ENCODE assay signal across 1 cellular context in the genomic region with DNA sequence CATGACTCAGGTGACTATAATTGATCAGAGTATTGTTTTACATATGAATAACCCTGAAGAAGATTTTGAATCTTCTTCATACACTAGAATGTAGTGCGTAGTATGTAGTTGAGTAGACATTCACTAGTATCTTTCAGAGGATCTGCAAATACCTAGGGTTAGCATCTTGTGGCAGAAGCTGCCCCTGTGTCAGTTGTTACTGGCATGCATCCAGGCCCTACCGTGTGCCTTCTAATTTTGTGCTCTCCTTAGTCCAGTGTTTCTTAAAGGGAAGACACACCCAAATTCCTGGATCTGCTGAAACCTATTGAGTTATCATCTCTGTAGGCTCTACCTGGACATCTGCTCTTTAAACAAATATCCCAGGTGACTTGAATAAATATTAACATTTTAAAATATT.
TF ChIP-seq lines count a peak whose summit lies in the region.

No MANE protein-coding gene starts in this region.

TF ChIP-seq in HepG2, 621 proteins besides CTCF, POLR2A, EP300 and RAD21 (continued from another document):
- TF ChIP-seq, protein P1, sequence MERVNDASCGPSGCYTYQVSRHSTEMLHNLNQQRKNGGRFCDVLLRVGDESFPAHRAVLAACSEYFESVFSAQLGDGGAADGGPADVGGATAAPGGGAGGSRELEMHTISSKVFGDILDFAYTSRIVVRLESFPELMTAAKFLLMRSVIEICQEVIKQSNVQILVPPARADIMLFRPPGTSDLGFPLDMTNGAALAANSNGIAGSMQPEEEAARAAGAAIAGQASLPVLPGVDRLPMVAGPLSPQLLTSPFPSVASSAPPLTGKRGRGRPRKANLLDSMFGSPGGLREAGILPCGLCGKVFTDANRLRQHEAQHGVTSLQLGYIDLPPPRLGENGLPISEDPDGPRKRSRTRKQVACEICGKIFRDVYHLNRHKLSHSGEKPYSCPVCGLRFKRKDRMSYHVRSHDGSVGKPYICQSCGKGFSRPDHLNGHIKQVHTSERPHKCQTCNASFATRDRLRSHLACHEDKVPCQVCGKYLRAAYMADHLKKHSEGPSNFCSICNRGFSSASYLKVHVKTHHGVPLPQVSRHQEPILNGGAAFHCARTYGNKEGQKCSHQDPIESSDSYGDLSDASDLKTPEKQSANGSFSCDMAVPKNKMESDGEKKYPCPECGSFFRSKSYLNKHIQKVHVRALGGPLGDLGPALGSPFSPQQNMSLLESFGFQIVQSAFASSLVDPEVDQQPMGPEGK (CRISPR knock-in tag; IDR thresholded peaks at IDR 0.05): no peak
- TF ChIP-seq ARNT (IDR thresholded peaks at IDR 0.05): no peak
- TF ChIP-seq, protein P2, sequence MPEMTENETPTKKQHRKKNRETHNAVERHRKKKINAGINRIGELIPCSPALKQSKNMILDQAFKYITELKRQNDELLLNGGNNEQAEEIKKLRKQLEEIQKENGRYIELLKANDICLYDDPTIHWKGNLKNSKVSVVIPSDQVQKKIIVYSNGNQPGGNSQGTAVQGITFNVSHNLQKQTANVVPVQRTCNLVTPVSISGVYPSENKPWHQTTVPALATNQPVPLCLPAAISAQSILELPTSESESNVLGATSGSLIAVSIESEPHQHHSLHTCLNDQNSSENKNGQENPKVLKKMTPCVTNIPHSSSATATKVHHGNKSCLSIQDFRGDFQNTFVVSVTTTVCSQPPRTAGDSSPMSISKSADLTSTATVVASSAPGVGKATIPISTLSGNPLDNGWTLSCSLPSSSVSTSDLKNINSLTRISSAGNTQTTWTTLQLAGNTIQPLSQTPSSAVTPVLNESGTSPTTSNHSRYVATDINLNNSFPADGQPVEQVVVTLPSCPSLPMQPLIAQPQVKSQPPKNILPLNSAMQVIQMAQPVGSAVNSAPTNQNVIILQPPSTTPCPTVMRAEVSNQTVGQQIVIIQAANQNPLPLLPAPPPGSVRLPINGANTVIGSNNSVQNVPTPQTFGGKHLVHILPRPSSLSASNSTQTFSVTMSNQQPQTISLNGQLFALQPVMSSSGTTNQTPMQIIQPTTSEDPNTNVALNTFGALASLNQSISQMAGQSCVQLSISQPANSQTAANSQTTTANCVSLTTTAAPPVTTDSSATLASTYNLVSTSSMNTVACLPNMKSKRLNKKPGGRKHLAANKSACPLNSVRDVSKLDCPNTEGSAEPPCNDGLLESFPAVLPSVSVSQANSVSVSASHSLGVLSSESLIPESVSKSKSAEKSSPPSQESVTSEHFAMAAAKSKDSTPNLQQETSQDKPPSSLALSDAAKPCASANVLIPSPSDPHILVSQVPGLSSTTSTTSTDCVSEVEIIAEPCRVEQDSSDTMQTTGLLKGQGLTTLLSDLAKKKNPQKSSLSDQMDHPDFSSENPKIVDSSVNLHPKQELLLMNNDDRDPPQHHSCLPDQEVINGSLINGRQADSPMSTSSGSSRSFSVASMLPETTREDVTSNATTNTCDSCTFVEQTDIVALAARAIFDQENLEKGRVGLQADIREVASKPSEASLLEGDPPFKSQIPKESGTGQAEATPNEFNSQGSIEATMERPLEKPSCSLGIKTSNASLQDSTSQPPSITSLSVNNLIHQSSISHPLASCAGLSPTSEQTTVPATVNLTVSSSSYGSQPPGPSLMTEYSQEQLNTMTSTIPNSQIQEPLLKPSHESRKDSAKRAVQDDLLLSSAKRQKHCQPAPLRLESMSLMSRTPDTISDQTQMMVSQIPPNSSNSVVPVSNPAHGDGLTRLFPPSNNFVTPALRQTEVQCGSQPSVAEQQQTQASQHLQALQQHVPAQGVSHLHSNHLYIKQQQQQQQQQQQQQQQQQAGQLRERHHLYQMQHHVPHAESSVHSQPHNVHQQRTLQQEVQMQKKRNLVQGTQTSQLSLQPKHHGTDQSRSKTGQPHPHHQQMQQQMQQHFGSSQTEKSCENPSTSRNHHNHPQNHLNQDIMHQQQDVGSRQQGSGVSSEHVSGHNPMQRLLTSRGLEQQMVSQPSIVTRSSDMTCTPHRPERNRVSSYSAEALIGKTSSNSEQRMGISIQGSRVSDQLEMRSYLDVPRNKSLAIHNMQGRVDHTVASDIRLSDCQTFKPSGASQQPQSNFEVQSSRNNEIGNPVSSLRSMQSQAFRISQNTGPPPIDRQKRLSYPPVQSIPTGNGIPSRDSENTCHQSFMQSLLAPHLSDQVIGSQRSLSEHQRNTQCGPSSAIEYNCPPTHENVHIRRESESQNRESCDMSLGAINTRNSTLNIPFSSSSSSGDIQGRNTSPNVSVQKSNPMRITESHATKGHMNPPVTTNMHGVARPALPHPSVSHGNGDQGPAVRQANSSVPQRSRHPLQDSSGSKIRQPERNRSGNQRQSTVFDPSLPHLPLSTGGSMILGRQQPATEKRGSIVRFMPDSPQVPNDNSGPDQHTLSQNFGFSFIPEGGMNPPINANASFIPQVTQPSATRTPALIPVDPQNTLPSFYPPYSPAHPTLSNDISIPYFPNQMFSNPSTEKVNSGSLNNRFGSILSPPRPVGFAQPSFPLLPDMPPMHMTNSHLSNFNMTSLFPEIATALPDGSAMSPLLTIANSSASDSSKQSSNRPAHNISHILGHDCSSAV (CRISPR knock-in tag; IDR thresholded peaks at IDR 0.05; ENCODE audit: borderline replicate concordance): no peak
- TF ChIP-seq KDM1A (CRISPR knock-in tag; IDR thresholded peaks at IDR 0.05): no peak
- TF ChIP-seq, protein P3, sequence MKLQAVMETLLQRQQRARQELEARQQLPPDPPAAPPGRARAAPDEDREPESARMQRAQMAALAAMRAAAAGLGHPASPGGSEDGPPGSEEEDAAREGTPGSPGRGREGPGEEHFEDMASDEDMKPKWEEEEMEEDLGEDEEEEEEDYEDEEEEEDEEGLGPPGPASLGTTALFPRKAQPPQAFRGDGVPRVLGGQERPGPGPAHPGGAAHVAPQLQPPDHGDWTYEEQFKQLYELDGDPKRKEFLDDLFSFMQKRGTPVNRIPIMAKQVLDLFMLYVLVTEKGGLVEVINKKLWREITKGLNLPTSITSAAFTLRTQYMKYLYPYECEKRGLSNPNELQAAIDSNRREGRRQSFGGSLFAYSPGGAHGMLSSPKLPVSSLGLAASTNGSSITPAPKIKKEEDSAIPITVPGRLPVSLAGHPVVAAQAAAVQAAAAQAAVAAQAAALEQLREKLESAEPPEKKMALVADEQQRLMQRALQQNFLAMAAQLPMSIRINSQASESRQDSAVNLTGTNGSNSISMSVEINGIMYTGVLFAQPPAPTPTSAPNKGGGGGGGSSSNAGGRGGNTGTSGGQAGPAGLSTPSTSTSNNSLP (IDR thresholded peaks at IDR 0.05; ENCODE audit: low read depth, low read length): no peak
- no peak for TF ChIP-seq ZNF768 (CRISPR knock-in tag; IDR thresholded peaks at IDR 0.05)
- TF ChIP-seq, protein P4, sequence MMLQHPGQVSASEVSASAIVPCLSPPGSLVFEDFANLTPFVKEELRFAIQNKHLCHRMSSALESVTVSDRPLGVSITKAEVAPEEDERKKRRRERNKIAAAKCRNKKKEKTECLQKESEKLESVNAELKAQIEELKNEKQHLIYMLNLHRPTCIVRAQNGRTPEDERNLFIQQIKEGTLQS (CRISPR knock-in tag; IDR thresholded peaks at IDR 0.05): no peak
- no peak for TF ChIP-seq ZNF17 (CRISPR knock-in tag; IDR thresholded peaks at IDR 0.05)
- no peak for TF ChIP-seq SOX13 (IDR thresholded peaks at IDR 0.05)
- no peak for TF ChIP-seq SOX13 (CRISPR knock-in tag; conservative IDR thresholded peaks at IDR 0.05 in 1 of 2, IDR thresholded peaks at IDR 0.05 in 1 of 2)
- TF ChIP-seq ZNF747 (CRISPR knock-in tag; IDR thresholded peaks at IDR 0.05; ENCODE audit: borderline replicate concordance): no peak
- no peak for TF ChIP-seq SSRP1 (CRISPR knock-in tag; IDR thresholded peaks at IDR 0.05)
- no peak for TF ChIP-seq RNF2 (conservative IDR thresholded peaks at IDR 0.05; ENCODE audit: low read depth)
- TF ChIP-seq HDAC1 (CRISPR knock-in tag; IDR thresholded peaks at IDR 0.05): no peak
- TF ChIP-seq ZNF737 (CRISPR knock-in tag; IDR thresholded peaks at IDR 0.05; ENCODE audit: borderline replicate concordance): no peak
- TF ChIP-seq SMAD1 (CRISPR knock-in tag; IDR thresholded peaks at IDR 0.05; ENCODE audit: borderline replicate concordance, low read depth): no peak
